Comparison of ENCODE assay signal across 19 cellular contexts in genomic region chr4:76956961-76957738, GRCh38. TPM values are rescaled to one million over a fixed set of nuclear protein-coding genes. Genes with fewer than 3 reads are reported as not detected.
DNase-seq lines count a peak whose midpoint lies in the region; ATAC-seq, FAIRE-seq and TF ChIP-seq lines count a peak whose summit lies in the region.
"Had no signal": no experiment of that assay in that cellular context is flagged by ENCODE, and none has a peak within 500 bp of the region (broad histone marks: within the 10 kb centered on the region; RNA-seq: fewer than 3 reads in every experiment).

No MANE protein-coding gene starts in this region.

- no peak for FAIRE-seq in small intestine (lab: Jason Lieb, UNC)
- FAIRE-seq: G401.6 had no signal

- H3K4me1 ChIP-seq in small intestine (ENCODE audit: control insufficient read depth in 2 of 2, insufficient read depth in 1 of 2, low read depth in 1 of 2, low read length in 1 of 2) = peaks cover 2 to 9% of the 10 kb centered on the region in 2 donors
- H3K4me1 ChIP-seq: parathyroid adenoma had no signal

- WGBS in small intestine, 3 donors = 40 to 58% (median 58%) methylated on average over 4 of the region's 4 CpGs

- H3K27me3 Mint-ChIP-seq in HFFc6 (ENCODE audit: insufficient read depth) (peaks cover 8% of the 10 kb centered on the region), natural killer cell (ENCODE audit: low read depth in 2 of 2) (no peaks in the 10 kb centered on the region)
- no peaks in the 10 kb centered on the region for H3K27me3 Mint-ChIP-seq in central memory CD8-positive, alpha-beta T cell
- H3K27me3 Mint-ChIP-seq: CD4-positive, CD25-positive, alpha-beta regulatory T cell had no signal

- peak overlapping the region in 1 of 2 donors; percentile 24 for H3K27ac ChIP-seq in small intestine (ENCODE audit: low read depth in 1 of 2, low read length in 1 of 2)
- H3K27ac ChIP-seq: parathyroid adenoma had no signal

- no peak for DNase-seq in HFFc6
- DNase-seq in central memory CD8-positive, alpha-beta T cell (ENCODE audit: low spot score in 2 of 2) = no peak
- DNase-seq in left lobe of liver (ENCODE audit: low spot score) = no peak
- peak; percentile 46 for DNase-seq in small intestine
- no peak for DNase-seq in H4 (ENCODE audit: low spot score)
- DNase-seq in natural killer cell = no peak
- DNase-seq: activated CD4-positive, alpha-beta T cell treated with anti-CD3 and anti-CD28 coated beads for 48 hours; activated T-cell treated with anti-CD3 and anti-CD28 coated beads, Interleukin-2, amount 50 U/mL, for 4 hours; CD4-positive, CD25-positive, alpha-beta regulatory T cell; mesendoderm; MM.1S; SIG-M5; T-helper 9 cell had no signal

- no peak overlapping the region for H3K4me3 ChIP-seq in small intestine (ENCODE audit: low read depth in 1 of 2, low read length in 2 of 2)
- H3K4me3 ChIP-seq: coronary artery had no signal

- H3K27ac Mint-ChIP-seq in HFFc6 (peak overlapping the region; percentile 50), natural killer cell (no peak overlapping the region)
- H3K27ac Mint-ChIP-seq in central memory CD8-positive, alpha-beta T cell (ENCODE audit: low read depth) = peak overlapping the region; percentile 74
- H3K27ac Mint-ChIP-seq: CD4-positive, CD25-positive, alpha-beta regulatory T cell had no signal

- no peaks in the 10 kb centered on the region for H3K9me3 Mint-ChIP-seq in HFFc6
- H3K9me3 Mint-ChIP-seq in central memory CD8-positive, alpha-beta T cell = no peaks in the 10 kb centered on the region
- H3K9me3 Mint-ChIP-seq in natural killer cell = no peaks in the 10 kb centered on the region
- H3K9me3 Mint-ChIP-seq: activated T-cell treated with anti-CD3 and anti-CD28 coated beads, Interleukin-2, amount 50 U/mL, for 4 hours had no signal

- ATAC-seq in central memory CD8-positive, alpha-beta T cell (replicated peaks; ENCODE audit: extremely low read depth, poor library complexity, severe bottlenecking) = no peak
- ATAC-seq in left lobe of liver (peak; percentile 73), GM21423 (IDR thresholded peaks at IDR 0.05; ENCODE audit: unreplicated experiment) (no peak), natural killer cell (no peak)
- ATAC-seq: activated T-cell treated with anti-CD3 and anti-CD28 coated beads, Interleukin-2, amount 50 U/mL, for 4 hours; esophagus mucosa had no signal

- peaks cover 82% of the 10 kb centered on the region for H3K36me3 Mint-ChIP-seq in HFFc6 (ENCODE audit: low read depth)
- peaks cover 4% of the 10 kb centered on the region for H3K36me3 Mint-ChIP-seq in central memory CD8-positive, alpha-beta T cell (ENCODE audit: insufficient read depth)
- H3K36me3 Mint-ChIP-seq in natural killer cell = peaks cover 5% of the 10 kb centered on the region
- H3K36me3 Mint-ChIP-seq: CD4-positive, CD25-positive, alpha-beta regulatory T cell had no signal

- H3K4me3 Mint-ChIP-seq in HFFc6 (peak overlapping the region; percentile 27; the same call in 1 of the 2 replicates), natural killer cell (no peak overlapping the region)
- H3K4me3 Mint-ChIP-seq in central memory CD8-positive, alpha-beta T cell = no peak overlapping the region
- H3K4me3 Mint-ChIP-seq: activated T-cell treated with anti-CD3 and anti-CD28 coated beads, Interleukin-2, amount 50 U/mL, for 4 hours; CD4-positive, CD25-positive, alpha-beta regulatory T cell had no signal

- intact Hi-C loops in natural killer cell (cut with micrococcal nuclease) = no loop called here

- H3K4me1 Mint-ChIP-seq in HFFc6 (ENCODE audit: low read depth) = peaks cover 97% of the 10 kb centered on the region
- H3K4me1 Mint-ChIP-seq in central memory CD8-positive, alpha-beta T cell = peaks cover 27% of the 10 kb centered on the region
- H3K4me1 Mint-ChIP-seq in natural killer cell = peaks cover 17 to 25% of the 10 kb centered on the region in 2 donors

- H3K27me3 ChIP-seq in small intestine (ENCODE audit: control insufficient read depth in 2 of 2, insufficient read depth in 2 of 2, low read length in 2 of 2) = no peaks in the 10 kb centered on the region

- TF ChIP-seq CTCF in HFFc6 (IDR thresholded peaks at IDR 0.05) = no peak
- TF ChIP-seq CTCF in natural killer cell (IDR thresholded peaks at IDR 0.05) = no peak

- no peaks in the 10 kb centered on the region for H3K9me3 ChIP-seq in small intestine (ENCODE audit: control insufficient read depth, low read depth)

- H3K36me3 ChIP-seq in small intestine (ENCODE audit: control insufficient read depth in 2 of 2, insufficient read depth in 2 of 2, low read length in 2 of 2) = peaks cover 0 to 1% of the 10 kb centered on the region in 2 donors

RNA-seq across cellular contexts. Expression of gene SEPTIN11, which starts 7.6 kb away (rescaled TPM):
- 100 to 1,000 TPM; 563 to 907 (median 620) TPM for total RNA-seq in HFFc6 (2021; fragmentation: NEBNext Ultra II Directional; extraction: Animal tissue kit (Norgen Biotek cat#: 25700))
- total RNA-seq in left lobe of liver (37.2 TPM), natural killer cell (10 to 100 TPM; 38.6 to 52.8 (median 46.2) TPM)
- polyA plus RNA-seq in small intestine = 10 to 100 TPM; 19.0 to 33.0 (median 21.1) TPM
- 43.8 and 76.4 TPM in 2 replicates for total RNA-seq in H4 (2014; rRNA removed; shearing (Covaris generic))

RNA-seq across cellular contexts. Expression of gene SOWAHB, which starts 59.2 kb away (rescaled TPM):
- total RNA-seq in HFFc6 (2021; fragmentation: NEBNext Ultra II Directional; extraction: Animal tissue kit (Norgen Biotek cat#: 25700)) = under 1 TPM; 0.09 to 0.14 (median 0.11) TPM
- total RNA-seq in left lobe of liver (22.1 TPM), natural killer cell (not detected)
- 1 to 10 TPM; 5.3 to 7.3 (median 6.3) TPM for polyA plus RNA-seq in small intestine
- 0.04 TPM in 1 of 2 replicates, not detected in the other for total RNA-seq in H4 (2014; rRNA removed; shearing (Covaris generic))
- total RNA-seq: CD4-positive, CD25-positive, alpha-beta regulatory T cell; HT1080 had no signal
- polyA plus RNA-seq: CD4-positive, CD25-positive, alpha-beta regulatory T cell had no signal

Comparison
In these comparisons a context has a peak if more than half of its experiments do, and no peak if none do; other contexts are left out.
1. H3K27ac Mint-ChIP-seq: peak in HFFc6 (single experiment) and central memory CD8-positive, alpha-beta T cell (single experiment); none in natural killer cell (0 of 2).
2. RNA of gene SOWAHB, which starts 59.2 kb away (total RNA-seq): 22.1 TPM in left lobe of liver (single experiment); 0.09 to 0.14 TPM in HFFc6, 0.04 TPM in H4 and not detected in natural killer cell; every median in the first group is over 10 times any median in the second.